In the genomic region with DNA sequence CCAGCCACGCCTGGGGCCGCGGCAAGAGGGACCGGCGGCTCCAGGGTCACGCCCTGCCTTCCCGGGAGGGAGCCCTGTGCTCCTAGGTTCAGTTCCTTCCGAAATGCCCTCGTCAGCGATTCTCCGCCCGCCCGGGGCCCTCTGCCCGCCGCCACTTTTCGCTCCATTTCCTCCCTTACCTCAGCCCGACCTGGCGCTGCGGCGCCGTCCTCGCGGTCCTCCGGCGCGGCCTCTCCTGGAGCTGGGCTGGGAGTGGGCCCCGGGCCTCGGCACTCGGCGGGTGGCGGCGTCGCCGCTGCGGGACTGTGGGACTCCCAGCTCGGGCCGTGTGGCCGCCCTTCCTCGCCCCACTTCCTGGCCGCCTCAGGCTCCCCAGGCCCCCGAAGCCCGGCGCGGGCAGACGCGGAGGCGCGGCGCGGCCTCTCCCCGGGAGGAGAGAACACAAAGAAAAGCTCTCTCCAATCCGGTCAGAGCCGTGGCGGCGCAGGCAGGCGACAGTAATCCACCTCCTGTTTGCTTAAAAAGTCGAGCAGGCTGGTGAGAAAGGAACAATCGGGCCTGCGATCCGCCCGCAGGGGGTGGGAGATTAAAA, we compare ENCODE assay signal across 1 cellular context.
TF ChIP-seq lines count a peak whose summit lies in the region.

No MANE protein-coding gene starts in this region.

TF ChIP-seq in WTC11, 78 proteins besides CTCF, POLR2A, EP300 and RAD21 (continued from another document):
- TF ChIP-seq, protein P1, sequence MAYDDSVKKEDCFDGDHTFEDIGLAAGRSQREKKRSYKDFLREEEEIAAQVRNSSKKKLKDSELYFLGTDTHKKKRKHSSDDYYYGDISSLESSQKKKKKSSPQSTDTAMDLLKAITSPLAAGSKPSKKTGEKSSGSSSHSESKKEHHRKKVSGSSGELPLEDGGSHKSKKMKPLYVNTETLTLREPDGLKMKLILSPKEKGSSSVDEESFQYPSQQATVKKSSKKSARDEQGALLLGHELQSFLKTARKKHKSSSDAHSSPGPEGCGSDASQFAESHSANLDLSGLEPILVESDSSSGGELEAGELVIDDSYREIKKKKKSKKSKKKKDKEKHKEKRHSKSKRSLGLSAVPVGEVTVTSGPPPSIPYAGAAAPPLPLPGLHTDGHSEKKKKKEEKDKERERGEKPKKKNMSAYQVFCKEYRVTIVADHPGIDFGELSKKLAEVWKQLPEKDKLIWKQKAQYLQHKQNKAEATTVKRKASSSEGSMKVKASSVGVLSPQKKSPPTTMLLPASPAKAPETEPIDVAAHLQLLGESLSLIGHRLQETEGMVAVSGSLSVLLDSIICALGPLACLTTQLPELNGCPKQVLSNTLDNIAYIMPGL (CRISPR knock-in tag; IDR thresholded peaks at IDR 0.05): 0 out of 2 replicates have a peak, but pooled peaks have one; percentile 7
- TF ChIP-seq HMGA2 (CRISPR knock-in tag; IDR thresholded peaks at IDR 0.05): no peak
- 0 out of 2 replicates have a peak, but pooled peaks have one; percentile 19 for TF ChIP-seq KAT7 (CRISPR knock-in tag; IDR thresholded peaks at IDR 0.05; ENCODE audit: borderline replicate concordance)
- TF ChIP-seq FOXJ3 (CRISPR knock-in tag; IDR thresholded peaks at IDR 0.05; ENCODE audit: borderline replicate concordance): no peak
- 0 out of 2 replicates have a peak, but pooled peaks have one; percentile 9 for TF ChIP-seq MYBL2 (CRISPR knock-in tag; IDR thresholded peaks at IDR 0.05)
- TF ChIP-seq, protein P2, sequence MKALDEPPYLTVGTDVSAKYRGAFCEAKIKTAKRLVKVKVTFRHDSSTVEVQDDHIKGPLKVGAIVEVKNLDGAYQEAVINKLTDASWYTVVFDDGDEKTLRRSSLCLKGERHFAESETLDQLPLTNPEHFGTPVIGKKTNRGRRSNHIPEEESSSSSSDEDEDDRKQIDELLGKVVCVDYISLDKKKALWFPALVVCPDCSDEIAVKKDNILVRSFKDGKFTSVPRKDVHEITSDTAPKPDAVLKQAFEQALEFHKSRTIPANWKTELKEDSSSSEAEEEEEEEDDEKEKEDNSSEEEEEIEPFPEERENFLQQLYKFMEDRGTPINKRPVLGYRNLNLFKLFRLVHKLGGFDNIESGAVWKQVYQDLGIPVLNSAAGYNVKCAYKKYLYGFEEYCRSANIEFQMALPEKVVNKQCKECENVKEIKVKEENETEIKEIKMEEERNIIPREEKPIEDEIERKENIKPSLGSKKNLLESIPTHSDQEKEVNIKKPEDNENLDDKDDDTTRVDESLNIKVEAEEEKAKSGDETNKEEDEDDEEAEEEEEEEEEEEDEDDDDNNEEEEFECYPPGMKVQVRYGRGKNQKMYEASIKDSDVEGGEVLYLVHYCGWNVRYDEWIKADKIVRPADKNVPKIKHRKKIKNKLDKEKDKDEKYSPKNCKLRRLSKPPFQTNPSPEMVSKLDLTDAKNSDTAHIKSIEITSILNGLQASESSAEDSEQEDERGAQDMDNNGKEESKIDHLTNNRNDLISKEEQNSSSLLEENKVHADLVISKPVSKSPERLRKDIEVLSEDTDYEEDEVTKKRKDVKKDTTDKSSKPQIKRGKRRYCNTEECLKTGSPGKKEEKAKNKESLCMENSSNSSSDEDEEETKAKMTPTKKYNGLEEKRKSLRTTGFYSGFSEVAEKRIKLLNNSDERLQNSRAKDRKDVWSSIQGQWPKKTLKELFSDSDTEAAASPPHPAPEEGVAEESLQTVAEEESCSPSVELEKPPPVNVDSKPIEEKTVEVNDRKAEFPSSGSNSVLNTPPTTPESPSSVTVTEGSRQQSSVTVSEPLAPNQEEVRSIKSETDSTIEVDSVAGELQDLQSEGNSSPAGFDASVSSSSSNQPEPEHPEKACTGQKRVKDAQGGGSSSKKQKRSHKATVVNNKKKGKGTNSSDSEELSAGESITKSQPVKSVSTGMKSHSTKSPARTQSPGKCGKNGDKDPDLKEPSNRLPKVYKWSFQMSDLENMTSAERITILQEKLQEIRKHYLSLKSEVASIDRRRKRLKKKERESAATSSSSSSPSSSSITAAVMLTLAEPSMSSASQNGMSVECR (CRISPR knock-in tag; IDR thresholded peaks at IDR 0.05; ENCODE audit: borderline replicate concordance): no peak
- TF ChIP-seq GABPB1 (CRISPR knock-in tag; IDR thresholded peaks at IDR 0.05): no peak; the same call in 1 of the 2 replicates
- TF ChIP-seq, protein P3, sequence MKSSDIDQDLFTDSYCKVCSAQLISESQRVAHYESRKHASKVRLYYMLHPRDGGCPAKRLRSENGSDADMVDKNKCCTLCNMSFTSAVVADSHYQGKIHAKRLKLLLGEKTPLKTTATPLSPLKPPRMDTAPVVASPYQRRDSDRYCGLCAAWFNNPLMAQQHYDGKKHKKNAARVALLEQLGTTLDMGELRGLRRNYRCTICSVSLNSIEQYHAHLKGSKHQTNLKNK (CRISPR knock-in tag; IDR thresholded peaks at IDR 0.05): no peak
- no peak for TF ChIP-seq RELA (CRISPR knock-in tag; IDR thresholded peaks at IDR 0.05; ENCODE audit: borderline replicate concordance)
- no peak for TF ChIP-seq ZNF671 (CRISPR knock-in tag; IDR thresholded peaks at IDR 0.05)
- no peak for TF ChIP-seq ZNF263 (CRISPR knock-in tag; IDR thresholded peaks at IDR 0.05; ENCODE audit: low read depth)
- TF ChIP-seq ATF1 (CRISPR knock-in tag; IDR thresholded peaks at IDR 0.05): no peak
- TF ChIP-seq, protein P4, sequence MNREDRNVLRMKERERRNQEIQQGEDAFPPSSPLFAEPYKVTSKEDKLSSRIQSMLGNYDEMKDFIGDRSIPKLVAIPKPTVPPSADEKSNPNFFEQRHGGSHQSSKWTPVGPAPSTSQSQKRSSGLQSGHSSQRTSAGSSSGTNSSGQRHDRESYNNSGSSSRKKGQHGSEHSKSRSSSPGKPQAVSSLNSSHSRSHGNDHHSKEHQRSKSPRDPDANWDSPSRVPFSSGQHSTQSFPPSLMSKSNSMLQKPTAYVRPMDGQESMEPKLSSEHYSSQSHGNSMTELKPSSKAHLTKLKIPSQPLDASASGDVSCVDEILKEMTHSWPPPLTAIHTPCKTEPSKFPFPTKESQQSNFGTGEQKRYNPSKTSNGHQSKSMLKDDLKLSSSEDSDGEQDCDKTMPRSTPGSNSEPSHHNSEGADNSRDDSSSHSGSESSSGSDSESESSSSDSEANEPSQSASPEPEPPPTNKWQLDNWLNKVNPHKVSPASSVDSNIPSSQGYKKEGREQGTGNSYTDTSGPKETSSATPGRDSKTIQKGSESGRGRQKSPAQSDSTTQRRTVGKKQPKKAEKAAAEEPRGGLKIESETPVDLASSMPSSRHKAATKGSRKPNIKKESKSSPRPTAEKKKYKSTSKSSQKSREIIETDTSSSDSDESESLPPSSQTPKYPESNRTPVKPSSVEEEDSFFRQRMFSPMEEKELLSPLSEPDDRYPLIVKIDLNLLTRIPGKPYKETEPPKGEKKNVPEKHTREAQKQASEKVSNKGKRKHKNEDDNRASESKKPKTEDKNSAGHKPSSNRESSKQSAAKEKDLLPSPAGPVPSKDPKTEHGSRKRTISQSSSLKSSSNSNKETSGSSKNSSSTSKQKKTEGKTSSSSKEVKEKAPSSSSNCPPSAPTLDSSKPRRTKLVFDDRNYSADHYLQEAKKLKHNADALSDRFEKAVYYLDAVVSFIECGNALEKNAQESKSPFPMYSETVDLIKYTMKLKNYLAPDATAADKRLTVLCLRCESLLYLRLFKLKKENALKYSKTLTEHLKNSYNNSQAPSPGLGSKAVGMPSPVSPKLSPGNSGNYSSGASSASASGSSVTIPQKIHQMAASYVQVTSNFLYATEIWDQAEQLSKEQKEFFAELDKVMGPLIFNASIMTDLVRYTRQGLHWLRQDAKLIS (CRISPR knock-in tag; IDR thresholded peaks at IDR 0.05; ENCODE audit: borderline replicate concordance): no peak
